ENCODE assay signal across 8 cellular contexts in genomic region chr7:99324966-99325596, GRCh38. TPM values are rescaled to one million over a fixed set of nuclear protein-coding genes. Genes with fewer than 3 reads are reported as not detected.
A peak's percentile ranks its signal among the peaks of the same experiment; 100 is the strongest.
DNase-seq lines count a peak whose midpoint lies in the region; ATAC-seq and TF ChIP-seq lines count a peak whose summit lies in the region.

No MANE protein-coding gene starts in this region.

- peak overlapping the region; percentile 92 for H3K4me2 ChIP-seq in Karpas-422 (ENCODE audit: low read depth, low read length, poor library complexity, severe bottlenecking)

- TF ChIP-seq CTCF in coronary artery (IDR thresholded peaks at IDR 0.05): no peak
- no peak for TF ChIP-seq CTCF in GM13977 (IDR thresholded peaks at IDR 0.05; ENCODE audit: extremely low read depth, insufficient read depth, missing control alignments)

- CTCF ChIA-PET in activated CD4-positive, alpha-beta T cell treated with anti-CD3 and anti-CD28 coated beads, Interleukin-2, amount 10 ng/mL, durations not matched to agents 7 days and 5 days (lab: Charles Lee): interaction anchor here (0.5 to 2.8 kb wide), 3 partner anchors 11 to 446 kb away, joined by 3 to 7 read pairs (median 5); partner anchors contain the start of gene TRRAP

- H3K9me3 Mint-ChIP-seq in activated CD4-positive, alpha-beta T cell treated with anti-CD3 and anti-CD28 coated beads, Interleukin-2, amount 10 ng/mL, durations not matched to agents 7 days and 5 days: no peaks in the 10 kb centered on the region
- no peaks in the 10 kb centered on the region for H3K9me3 Mint-ChIP-seq in naive B cell

- no peaks in the 10 kb centered on the region for H3K27me3 ChIP-seq in Karpas-422 (ENCODE audit: low read length)

- H3K79me2 ChIP-seq in Karpas-422 (ENCODE audit: low read length): peaks cover 50% of the 10 kb centered on the region

- H3K36me3 Mint-ChIP-seq in activated CD4-positive, alpha-beta T cell treated with anti-CD3 and anti-CD28 coated beads, Interleukin-2, amount 10 ng/mL, durations not matched to agents 7 days and 5 days (ENCODE audit: low read depth): peaks cover 2% of the 10 kb centered on the region
- H3K36me3 Mint-ChIP-seq in naive B cell: no peaks in the 10 kb centered on the region

- H3K9ac ChIP-seq in Karpas-422 (ENCODE audit: low read length): peak overlapping the region; percentile 93

- in situ Hi-C loops in GM13977 (cut with MboI; ENCODE audit: low pct_unique_long_range_greater_than_20kb, low sequenced_read_pairs, unreplicated experiment): no loop called here

- H3K4me3 ChIP-seq in Karpas-422 (ENCODE audit: low read length): peak overlapping the region; percentile 89
- peak overlapping the region; percentile 88 for H3K4me3 ChIP-seq in coronary artery

- H3K4me1 ChIP-seq in Karpas-422 (ENCODE audit: low read length): peaks cover 40% of the 10 kb centered on the region

- H3K9me3 ChIP-seq in Karpas-422 (ENCODE audit: low read length): no peaks in the 10 kb centered on the region

- H4K20me1 ChIP-seq in Karpas-422 (ENCODE audit: insufficient read depth, low read depth, low read length): peaks cover 10% of the 10 kb centered on the region; the same call in 1 of the 2 replicates

- no peak for DNase-seq in activated CD4-positive, alpha-beta T cell treated with anti-CD3 and anti-CD28 coated beads, Interleukin-2, amount 10 ng/mL, durations not matched to agents 7 days and 5 days
- DNase-seq in activated CD4-positive, alpha-beta T cell treated with anti-CD3 and anti-CD28 coated beads, Interleukin-2, amount 50 U/mL, for 48 hours: no peak
- DNase-seq in Karpas-422: no peak
- DNase-seq in coronary artery (ENCODE audit: low spot score): no peak
- DNase-seq in naive B cell: no peak
- no peak for DNase-seq in GM13977 (ENCODE audit: low spot score)
- DNase-seq in EL: no peak
- no peak for DNase-seq in NCI-H510A treated with DMSO at 0.1 percent for 48 hours (lab: John Stamatoyannopoulos, UW)

- POLR2A ChIA-PET in activated CD4-positive, alpha-beta T cell treated with anti-CD3 and anti-CD28 coated beads, Interleukin-2, amount 10 ng/mL, durations not matched to agents 7 days and 5 days (lab: Charles Lee): no interaction called here

- H3K4me3 Mint-ChIP-seq in activated CD4-positive, alpha-beta T cell treated with anti-CD3 and anti-CD28 coated beads, Interleukin-2, amount 10 ng/mL, durations not matched to agents 7 days and 5 days: peak overlapping the region; percentile 80
- peak overlapping the region; percentile 82 to 98 (median 95) for H3K4me3 Mint-ChIP-seq in naive B cell

- H3K27me3 Mint-ChIP-seq in activated CD4-positive, alpha-beta T cell treated with anti-CD3 and anti-CD28 coated beads, Interleukin-2, amount 10 ng/mL, durations not matched to agents 7 days and 5 days: peaks cover 3% of the 10 kb centered on the region
- no peaks in the 10 kb centered on the region for H3K27me3 Mint-ChIP-seq in naive B cell

- ATAC-seq in naive B cell (ENCODE audit: low read depth in 2 of 2): no peak

- no peaks in the 10 kb centered on the region for H3K36me3 ChIP-seq in Karpas-422 (ENCODE audit: insufficient read depth, low read length)

- peak overlapping the region; percentile 82 for H3K27ac Mint-ChIP-seq in activated CD4-positive, alpha-beta T cell treated with anti-CD3 and anti-CD28 coated beads, Interleukin-2, amount 10 ng/mL, durations not matched to agents 7 days and 5 days
- H3K27ac Mint-ChIP-seq in naive B cell: peak overlapping the region; percentile 51 to 94 (median 92)

- H3K27ac ChIP-seq in Karpas-422 (ENCODE audit: low read length): peak overlapping the region; percentile 29; the same call in 1 of the 2 replicates
- peak overlapping the region; percentile 86 to 90 for H3K27ac ChIP-seq in coronary artery

- no peaks in the 10 kb centered on the region for H3K9me2 ChIP-seq in Karpas-422 (replicated peaks; ENCODE audit: insufficient read depth, low read length)

- peaks cover 34% of the 10 kb centered on the region for H3K4me1 Mint-ChIP-seq in activated CD4-positive, alpha-beta T cell treated with anti-CD3 and anti-CD28 coated beads, Interleukin-2, amount 10 ng/mL, durations not matched to agents 7 days and 5 days
- H3K4me1 Mint-ChIP-seq in naive B cell: peaks cover 24 to 43% (median 32%) of the 10 kb centered on the region in 3 donors

- peak overlapping the region; percentile 58; the same call in 1 of the 2 replicates for H2AFZ ChIP-seq in Karpas-422 (ENCODE audit: low read length)

RNA-seq across cellular contexts. Expression of gene ARPC1A, which starts 0.6 kb away (rescaled TPM):
- 10 to 100 TPM; 51.9 to 56.8 TPM for total RNA-seq in activated CD4-positive, alpha-beta T cell treated with anti-CD3 and anti-CD28 coated beads, Interleukin-2, amount 10 ng/mL, durations not matched to agents 7 days and 5 days
- total RNA-seq in Karpas-422 (2014; rRNA removed; shearing (Covaris generic); ENCODE audit: low replicate concordance): 36.8 and 39.4 TPM in 2 replicates
- polyA plus RNA-seq in naive B cell (ENCODE audit: low read depth in 6 of 6): 100 to 1,000 TPM in 2 of 6 donors, 10 to 100 TPM in 4; 49.5 to 109 (median 91.8) TPM

RNA-seq across cellular contexts. Expression of gene ARPC1B, which starts 49.4 kb away (rescaled TPM):
- 100 to 1,000 TPM; 361 to 399 TPM for total RNA-seq in activated CD4-positive, alpha-beta T cell treated with anti-CD3 and anti-CD28 coated beads, Interleukin-2, amount 10 ng/mL, durations not matched to agents 7 days and 5 days
- 146 and 305 TPM in 2 replicates for total RNA-seq in Karpas-422 (2014; rRNA removed; shearing (Covaris generic); ENCODE audit: low replicate concordance)
- 100 to 1,000 TPM; 434 to 595 (median 483) TPM for polyA plus RNA-seq in naive B cell (ENCODE audit: low read depth in 6 of 6)

RNA-seq across cellular contexts. Expression of gene MYH16, which starts 52.4 kb away (rescaled TPM):
- total RNA-seq in activated CD4-positive, alpha-beta T cell treated with anti-CD3 and anti-CD28 coated beads, Interleukin-2, amount 10 ng/mL, durations not matched to agents 7 days and 5 days: not detected
- total RNA-seq in Karpas-422 (2014; rRNA removed; shearing (Covaris generic); ENCODE audit: low replicate concordance): not detected in 2 replicates
- not detected for polyA plus RNA-seq in naive B cell (ENCODE audit: low read depth in 6 of 6)
